In the genomic region with DNA sequence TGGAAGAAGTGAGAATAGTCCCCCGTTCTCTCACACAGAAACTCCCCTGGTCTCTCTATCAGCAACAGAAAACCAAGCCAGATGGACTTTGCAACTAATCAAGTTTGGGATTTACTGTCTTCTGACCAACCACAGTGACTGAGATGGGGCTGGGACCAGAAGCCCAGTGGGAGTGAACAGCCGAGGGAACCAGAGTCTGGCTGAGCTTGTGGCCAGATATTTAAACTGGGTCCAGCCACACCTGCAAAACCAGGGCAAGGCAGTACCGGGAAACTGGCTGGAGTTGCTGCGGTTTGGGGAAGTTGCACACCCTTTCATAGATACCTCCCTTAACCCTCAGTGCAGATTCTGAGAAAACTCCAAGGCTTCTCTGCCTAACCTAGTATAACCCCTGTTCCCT, we compare ENCODE assay signal across 27 cellular contexts. TPM values are rescaled to one million over a fixed set of nuclear protein-coding genes. Genes with fewer than 3 reads are reported as not detected.
A peak's percentile ranks its signal among the peaks of the same experiment; 100 is the strongest.
DNase-seq lines count a peak whose midpoint lies in the region; ATAC-seq, FAIRE-seq and TF ChIP-seq lines count a peak whose summit lies in the region.
"Had no signal": no experiment of that assay in that cellular context is flagged by ENCODE, and none has a peak within 500 bp of the region (broad histone marks: within the 10 kb centered on the region; RNA-seq: fewer than 3 reads in every experiment).

No MANE protein-coding gene starts in this region.

- H3K27ac Mint-ChIP-seq in T-helper 17 cell, result peak overlapping the region; percentile 89
- no peak overlapping the region for H3K27ac Mint-ChIP-seq in osteocyte (ENCODE audit: unreplicated experiment)

- TF ChIP-seq RAD21 in liver (IDR thresholded peaks at IDR 0.05), result peak; percentile 33 to 44
- TF ChIP-seq RAD21 in HepG2 (CRISPR knock-in tag; IDR thresholded peaks at IDR 0.05), result no peak

- no peak overlapping the region for H2AFZ ChIP-seq in HepG2 (ENCODE audit: low read length)

- intact Hi-C loops in HepG2 (cut with micrococcal nuclease; ENCODE audit: unreplicated experiment), result no loop called here

- peaks cover 1 to 31% (median 7%) of the 10 kb centered on the region in 4 donors for H3K36me3 ChIP-seq in liver (ENCODE audit: control insufficient read depth in 4 of 4, insufficient read depth in 3 of 4, low read depth in 1 of 4, low read length in 3 of 4)
- peaks cover 5 to 23% of the 10 kb centered on the region in 2 experiments; a peak in 4 of 5 replicates for H3K36me3 ChIP-seq in HepG2 (replicated peaks in 1 of 2; ENCODE audit: control insufficient read depth in 1 of 2, insufficient read depth in 2 of 2, low read length in 2 of 2)

- H3K36me3 Mint-ChIP-seq in T-helper 17 cell (ENCODE audit: low read depth) (peaks cover 13% of the 10 kb centered on the region), osteocyte (ENCODE audit: unreplicated experiment) (peaks cover 33% of the 10 kb centered on the region)

- BruUV-seq in HepG2 (replicated peaks; lab: Mats Ljungman, UMichigan), result no TSS peak

- H4K20me1 ChIP-seq in HepG2 (ENCODE audit: insufficient read depth, low read length), result no peaks in the 10 kb centered on the region

- TF ChIP-seq EP300 in HepG2 (IDR thresholded peaks at IDR 0.05; ENCODE audit: low read depth in 2 of 2, low read length in 2 of 2), result no peak
- no peak for TF ChIP-seq EP300 in HepG2 (CRISPR knock-in tag; IDR thresholded peaks at IDR 0.05; ENCODE audit: borderline replicate concordance)

- WGBS in liver, result 24% methylated on average over 4 of the region's 4 CpGs
- 84% methylated on average over 4 of the region's 4 CpGs for WGBS in HepG2 (ENCODE audit: low lambda C conversion rate)

- no peaks in the 10 kb centered on the region for H3K9me3 ChIP-seq in liver (ENCODE audit: control insufficient read depth in 4 of 4, low read length in 3 of 4)
- H3K9me3 ChIP-seq in HepG2 (ENCODE audit: low read length), result no peaks in the 10 kb centered on the region
- no peaks in the 10 kb centered on the region for H3K9me3 ChIP-seq in T-helper 17 cell (ENCODE audit: control insufficient read depth, low read length, poor library complexity, severe bottlenecking)
- H3K9me3 ChIP-seq: ascending aorta, Caco-2, heart right ventricle, thoracic aorta had no signal

- FAIRE-seq in HepG2 (lab: Jason Lieb, UNC), result no peak
- FAIRE-seq: GM12891 had no signal

- DNase-seq in HepG2 (ENCODE audit: low spot score), result no peak
- DNase-seq in T-helper 17 cell, result no peak
- peak; percentile 79 for DNase-seq in left lobe of liver (ENCODE audit: low spot score)
- no peak for DNase-seq in osteocyte (ENCODE audit: extremely low spot score, unreplicated experiment)
- DNase-seq in RKO (ENCODE audit: low spot score), result no peak
- DNase-seq: activated naive CD4-positive, alpha-beta T cell; activated T-cell treated with anti-CD3 and anti-CD28 coated beads for 4 hours; Caco-2; central memory CD4-positive, alpha-beta T cell; DMS79 treated with DMSO at 0.1 percent for 48 hours; dorsolateral prefrontal cortex; heart right ventricle; midbrain; NCI-H1048; NCI-H1930; NCI-H226; NCI-H774; Right ventricle myocardium superior; stimulated activated naive CD4-positive, alpha-beta T cell treated with Interleukin-2 at 50 U/mL for 16 hours had no signal

- no peaks in the 10 kb centered on the region for H3K27me3 Mint-ChIP-seq in T-helper 17 cell
- H3K27me3 Mint-ChIP-seq in osteocyte (ENCODE audit: unreplicated experiment), result no peaks in the 10 kb centered on the region

- in situ Hi-C loops in HepG2 (cut with HindIII; ENCODE audit: extremely low pct_ligation_motif_present, low pct_unique_long_range_greater_than_20kb), result no loop called here

- no peak overlapping the region for H3K4me2 ChIP-seq in HepG2 (ENCODE audit: low read depth, low read length)

- TF ChIP-seq CTCF in liver (IDR thresholded peaks at IDR 0.05; ENCODE audit: low read depth, low read length, missing input control) (no peak), HepG2 (CRISPR knock-in tag; IDR thresholded peaks at IDR 0.05) (no peak), osteocyte (IDR thresholded peaks at IDR 0.05) (no peak)

- CTCF ChIA-PET in HepG2 (lab: Yijun Ruan, JAX; ENCODE audit: low intra/inter-chr PET ratio, low total read pairs), result no interaction called here

- no peak for ATAC-seq in HepG2
- no peak for ATAC-seq in T-helper 17 cell
- peak; percentile 97 for ATAC-seq in left lobe of liver
- ATAC-seq in GM21390 (IDR thresholded peaks at IDR 0.05; ENCODE audit: unreplicated experiment), result no peak

- peaks cover 28% of the 10 kb centered on the region for H3K4me1 Mint-ChIP-seq in T-helper 17 cell
- peaks cover 12% of the 10 kb centered on the region for H3K4me1 Mint-ChIP-seq in osteocyte (ENCODE audit: unreplicated experiment)

- H3K4me3 ChIP-seq in liver (ENCODE audit: low read depth in 1 of 3, low read length in 3 of 3), result no peak overlapping the region
- no peak overlapping the region for H3K4me3 ChIP-seq in HepG2 (replicated peaks in 1 of 3; ENCODE audit: insufficient read depth in 1 of 3, low read depth in 2 of 3, low read length in 3 of 3)
- H3K4me3 ChIP-seq: ascending aorta, dorsolateral prefrontal cortex, heart right ventricle, skin epidermis, thoracic aorta had no signal

- H3K27ac ChIP-seq in liver (ENCODE audit: low read depth in 1 of 2, low read length in 2 of 2) (no peak overlapping the region), HepG2 (ENCODE audit: extremely low read length, insufficient read depth, low read length) (no peak overlapping the region)
- H3K27ac ChIP-seq: ascending aorta, heart right ventricle, skin epidermis, thoracic aorta, VCaP had no signal

- H3K9ac ChIP-seq in liver (ENCODE audit: low read depth in 1 of 2, low read length in 2 of 2) (no peak overlapping the region), HepG2 (ENCODE audit: insufficient read depth, low read depth, low read length) (no peak overlapping the region)

- POLR2A ChIA-PET in HepG2 (lab: Yijun Ruan, JAX), result no interaction called here

- TF ChIP-seq POLR2A in HepG2 (IDR thresholded peaks at IDR 0.05; ENCODE audit: insufficient read depth in 1 of 2, low read depth in 2 of 2, low read length in 2 of 2), result no peak

- H3K27me3 ChIP-seq in liver (ENCODE audit: control insufficient read depth in 4 of 4, insufficient read depth in 4 of 4, low read length in 3 of 4) (no peaks in the 10 kb centered on the region), HepG2 (ENCODE audit: control insufficient read depth in 1 of 2, insufficient read depth in 2 of 2, low read length in 2 of 2) (no peaks in the 10 kb centered on the region)
- H3K27me3 ChIP-seq: ascending aorta, dorsolateral prefrontal cortex, heart right ventricle had no signal

- H3K79me2 ChIP-seq in HepG2 (ENCODE audit: insufficient read depth, low read length), result peaks cover 6% of the 10 kb centered on the region

- H3K9me3 Mint-ChIP-seq in osteocyte (ENCODE audit: unreplicated experiment), result no peaks in the 10 kb centered on the region

- H3K4me1 ChIP-seq in liver (ENCODE audit: control insufficient read depth in 4 of 4, insufficient read depth in 4 of 4, low read length in 3 of 4), result peaks cover 8 to 43% (median 30%) of the 10 kb centered on the region in 4 donors
- peaks cover 15% of the 10 kb centered on the region for H3K4me1 ChIP-seq in HepG2 (ENCODE audit: insufficient read depth, low read length)

- H3K4me3 Mint-ChIP-seq in T-helper 17 cell (no peak overlapping the region), osteocyte (ENCODE audit: unreplicated experiment) (no peak overlapping the region)

RNA-seq across cellular contexts. Expression of a gene that starts 6.0 kb away (rescaled TPM):
- total RNA-seq in liver (100 to 1,000 TPM in 1 of 2 donors, 10 to 100 TPM in 1; 98.9 to 178 TPM), HepG2 (2016; rRNA removed; fragmentation: Illumina TruSeq; extraction: Trizol) (31.5 and 64.6 TPM in 2 replicates), T-helper 17 cell (100 to 1,000 TPM; 428 to 433 TPM), left lobe of liver (261 TPM), osteocyte (141 and 147 TPM in 2 replicates)
- polyA plus RNA-seq in liver (100 to 1,000 TPM; 195 to 253 TPM), HepG2 (2011; rRNA removed) (92.1 and 96.2 TPM in 2 replicates)
- total RNA-seq in HepG2 (2016; cell fraction: cytosol; rRNA removed; fragmentation: Illumina TruSeq; extraction: Trizol; ENCODE audit: low read depth), result 20.3 and 21.6 TPM in 2 replicates
- total RNA-seq in HepG2 (2016; cell fraction: insoluble cytoplasmic fraction; rRNA removed; fragmentation: Illumina TruSeq; extraction: Trizol), result 34.2 and 66.6 TPM in 2 replicates
- 21.6 and 25.7 TPM in 2 replicates for total RNA-seq in HepG2 (2016; cell fraction: membrane; rRNA removed; fragmentation: Illumina TruSeq; extraction: Trizol)
- 76.0 and 84.9 TPM in 2 replicates for total RNA-seq in HepG2 (2016; cell fraction: nucleus; rRNA removed; fragmentation: Illumina TruSeq; extraction: Trizol)
- 77.4 and 78.9 TPM in 2 replicates for polyA plus RNA-seq in HepG2 (2011; cell fraction: cytosol; rRNA removed)
- 175 and 195 TPM in 2 replicates for polyA plus RNA-seq in HepG2 (2011; cell fraction: nucleus; rRNA removed)
- 62.6 and 63.0 TPM in 2 replicates for polyA plus RNA-seq in HepG2 (2012)
- 23.7 and 26.3 TPM in 2 replicates for polyA plus RNA-seq in HepG2 (2016; cell fraction: cytosol; fragmentation: Illumina TruSeq; extraction: Trizol; ENCODE audit: low read depth)
- polyA plus RNA-seq in HepG2 (2016; cell fraction: insoluble cytoplasmic fraction; fragmentation: Illumina TruSeq; extraction: Trizol; ENCODE audit: low read depth), result 46.1 and 48.6 TPM in 2 replicates
- polyA plus RNA-seq in HepG2 (2016; cell fraction: membrane; fragmentation: Illumina TruSeq; extraction: Trizol; ENCODE audit: low read depth), result 24.7 and 25.7 TPM in 2 replicates
- polyA plus RNA-seq in HepG2 (2016; cell fraction: nucleus; fragmentation: Illumina TruSeq; extraction: Trizol; ENCODE audit: insufficient read depth, low read depth), result 199 and 221 TPM in 2 replicates
- 43.6 and 115 TPM in 2 replicates for polyA minus RNA-seq in HepG2 (2011; rRNA and poly(A)+ RNA removed; ENCODE audit: low replicate concordance)
- 25.3 TPM in 2 replicates for polyA minus RNA-seq in HepG2 (2011; cell fraction: cytosol; rRNA and poly(A)+ RNA removed)
- polyA minus RNA-seq in HepG2 (2011; cell fraction: nucleus; rRNA and poly(A)+ RNA removed), result 32.3 and 47.2 TPM in 2 replicates

RNA-seq across cellular contexts. Expression of a gene that starts 15.5 kb away (rescaled TPM):
- total RNA-seq in liver (1 to 10 TPM; 3.0 to 3.9 TPM), HepG2 (2016; rRNA removed; fragmentation: Illumina TruSeq; extraction: Trizol) (7.8 and 7.9 TPM in 2 replicates), T-helper 17 cell (under 1 TPM; 0.77 to 0.86 TPM), left lobe of liver (22.0 TPM), osteocyte (not detected in 2 replicates)
- polyA plus RNA-seq in liver (1 to 10 TPM; 7.0 to 8.6 TPM), HepG2 (2011; rRNA removed) (13.8 and 14.0 TPM in 2 replicates)
- total RNA-seq in HepG2 (2016; cell fraction: cytosol; rRNA removed; fragmentation: Illumina TruSeq; extraction: Trizol; ENCODE audit: low read depth), result 3.6 and 5.1 TPM in 2 replicates
- 6.2 and 7.5 TPM in 2 replicates for total RNA-seq in HepG2 (2016; cell fraction: insoluble cytoplasmic fraction; rRNA removed; fragmentation: Illumina TruSeq; extraction: Trizol)
- 5.7 and 6.4 TPM in 2 replicates for total RNA-seq in HepG2 (2016; cell fraction: membrane; rRNA removed; fragmentation: Illumina TruSeq; extraction: Trizol)
- 7.4 and 8.1 TPM in 2 replicates for total RNA-seq in HepG2 (2016; cell fraction: nucleus; rRNA removed; fragmentation: Illumina TruSeq; extraction: Trizol)
- 15.4 and 16.1 TPM in 2 replicates for polyA plus RNA-seq in HepG2 (2011; cell fraction: cytosol; rRNA removed)
- polyA plus RNA-seq in HepG2 (2011; cell fraction: nucleus; rRNA removed), result 9.9 and 14.3 TPM in 2 replicates
- polyA plus RNA-seq in HepG2 (2012), result 4.0 and 13.4 TPM in 2 replicates
- 2.7 and 4.4 TPM in 2 replicates for polyA plus RNA-seq in HepG2 (2016; cell fraction: cytosol; fragmentation: Illumina TruSeq; extraction: Trizol; ENCODE audit: low read depth)
- 7.7 and 9.4 TPM in 2 replicates for polyA plus RNA-seq in HepG2 (2016; cell fraction: insoluble cytoplasmic fraction; fragmentation: Illumina TruSeq; extraction: Trizol; ENCODE audit: low read depth)
- polyA plus RNA-seq in HepG2 (2016; cell fraction: membrane; fragmentation: Illumina TruSeq; extraction: Trizol; ENCODE audit: low read depth), result 6.6 and 7.0 TPM in 2 replicates
- 8.5 and 10.4 TPM in 2 replicates for polyA plus RNA-seq in HepG2 (2016; cell fraction: nucleus; fragmentation: Illumina TruSeq; extraction: Trizol; ENCODE audit: insufficient read depth, low read depth)
- 7.2 and 31.8 TPM in 2 replicates for polyA minus RNA-seq in HepG2 (2011; rRNA and poly(A)+ RNA removed; ENCODE audit: low replicate concordance)
- polyA minus RNA-seq in HepG2 (2011; cell fraction: cytosol; rRNA and poly(A)+ RNA removed), result 4.9 and 5.5 TPM in 2 replicates
- 6.5 and 9.0 TPM in 2 replicates for polyA minus RNA-seq in HepG2 (2011; cell fraction: nucleus; rRNA and poly(A)+ RNA removed)
- total RNA-seq: HT1080 had no signal

RNA-seq across cellular contexts. Expression of a gene that starts 18.9 kb away (rescaled TPM):
- total RNA-seq in liver (10 to 100 TPM in 1 of 2 donors, 1 to 10 TPM in 1; 4.5 to 11.3 TPM), HepG2 (2016; rRNA removed; fragmentation: Illumina TruSeq; extraction: Trizol) (13.7 and 21.2 TPM in 2 replicates), T-helper 17 cell (10 to 100 TPM; 49.3 to 52.5 TPM), left lobe of liver (8.4 TPM), osteocyte (47.5 and 51.4 TPM in 2 replicates)
- polyA plus RNA-seq in liver (1 to 10 TPM; 3.4 to 3.7 TPM), HepG2 (2011; rRNA removed) (9.0 and 10.2 TPM in 2 replicates)
- total RNA-seq in HepG2 (2016; cell fraction: cytosol; rRNA removed; fragmentation: Illumina TruSeq; extraction: Trizol; ENCODE audit: low read depth), result 2.6 and 5.7 TPM in 2 replicates
- 13.6 and 24.5 TPM in 2 replicates for total RNA-seq in HepG2 (2016; cell fraction: insoluble cytoplasmic fraction; rRNA removed; fragmentation: Illumina TruSeq; extraction: Trizol)
- total RNA-seq in HepG2 (2016; cell fraction: membrane; rRNA removed; fragmentation: Illumina TruSeq; extraction: Trizol), result 6.8 and 7.8 TPM in 2 replicates
- total RNA-seq in HepG2 (2016; cell fraction: nucleus; rRNA removed; fragmentation: Illumina TruSeq; extraction: Trizol), result 18.2 and 18.9 TPM in 2 replicates
- polyA plus RNA-seq in HepG2 (2011; cell fraction: cytosol; rRNA removed), result 5.0 and 6.7 TPM in 2 replicates
- polyA plus RNA-seq in HepG2 (2011; cell fraction: nucleus; rRNA removed), result 17.0 and 18.3 TPM in 2 replicates
- 6.2 and 7.5 TPM in 2 replicates for polyA plus RNA-seq in HepG2 (2012)
- 1.1 and 1.3 TPM in 2 replicates for polyA plus RNA-seq in HepG2 (2016; cell fraction: cytosol; fragmentation: Illumina TruSeq; extraction: Trizol; ENCODE audit: low read depth)
- 15.7 and 18.6 TPM in 2 replicates for polyA plus RNA-seq in HepG2 (2016; cell fraction: insoluble cytoplasmic fraction; fragmentation: Illumina TruSeq; extraction: Trizol; ENCODE audit: low read depth)
- 4.5 and 4.8 TPM in 2 replicates for polyA plus RNA-seq in HepG2 (2016; cell fraction: membrane; fragmentation: Illumina TruSeq; extraction: Trizol; ENCODE audit: low read depth)
- polyA plus RNA-seq in HepG2 (2016; cell fraction: nucleus; fragmentation: Illumina TruSeq; extraction: Trizol; ENCODE audit: insufficient read depth, low read depth), result 28.4 and 33.3 TPM in 2 replicates
- polyA minus RNA-seq in HepG2 (2011; rRNA and poly(A)+ RNA removed; ENCODE audit: low replicate concordance), result 40.0 and 127 TPM in 2 replicates
- polyA minus RNA-seq in HepG2 (2011; cell fraction: cytosol; rRNA and poly(A)+ RNA removed), result 9.3 and 18.6 TPM in 2 replicates
- polyA minus RNA-seq in HepG2 (2011; cell fraction: nucleus; rRNA and poly(A)+ RNA removed), result 23.6 and 23.9 TPM in 2 replicates

RNA-seq across cellular contexts. Expression of a gene that starts 46.7 kb away (rescaled TPM):
- total RNA-seq in liver, result under 1 TPM in 1 of 2 donors, not detected in 1; 0.08 TPM
- under 1 TPM in 1 of 2 donors, not detected in 1; 0.01 TPM for polyA plus RNA-seq in liver
- not detected in 2 replicates for total RNA-seq in HepG2 (2016; rRNA removed; fragmentation: Illumina TruSeq; extraction: Trizol)
- total RNA-seq in HepG2 (2016; cell fraction: cytosol; rRNA removed; fragmentation: Illumina TruSeq; extraction: Trizol; ENCODE audit: low read depth), result not detected in 2 replicates
- total RNA-seq in HepG2 (2016; cell fraction: insoluble cytoplasmic fraction; rRNA removed; fragmentation: Illumina TruSeq; extraction: Trizol), result not detected in 2 replicates
- not detected in 2 replicates for total RNA-seq in HepG2 (2016; cell fraction: membrane; rRNA removed; fragmentation: Illumina TruSeq; extraction: Trizol)
- total RNA-seq in HepG2 (2016; cell fraction: nucleus; rRNA removed; fragmentation: Illumina TruSeq; extraction: Trizol), result not detected in 2 replicates
- polyA plus RNA-seq in HepG2 (2011; rRNA removed), result 0.01 TPM in 1 of 2 replicates, not detected in the other
- polyA plus RNA-seq in HepG2 (2011; cell fraction: cytosol; rRNA removed), result not detected in 2 replicates
- polyA plus RNA-seq in HepG2 (2011; cell fraction: nucleus; rRNA removed), result not detected in 2 replicates
- not detected in 2 replicates for polyA plus RNA-seq in HepG2 (2012)
- polyA plus RNA-seq in HepG2 (2016; cell fraction: cytosol; fragmentation: Illumina TruSeq; extraction: Trizol; ENCODE audit: low read depth), result not detected in 2 replicates
- polyA plus RNA-seq in HepG2 (2016; cell fraction: insoluble cytoplasmic fraction; fragmentation: Illumina TruSeq; extraction: Trizol; ENCODE audit: low read depth), result not detected in 2 replicates
- not detected in 2 replicates for polyA plus RNA-seq in HepG2 (2016; cell fraction: membrane; fragmentation: Illumina TruSeq; extraction: Trizol; ENCODE audit: low read depth)
- not detected in 2 replicates for polyA plus RNA-seq in HepG2 (2016; cell fraction: nucleus; fragmentation: Illumina TruSeq; extraction: Trizol; ENCODE audit: insufficient read depth, low read depth)
- 0.07 TPM in 1 of 2 replicates, not detected in the other for polyA minus RNA-seq in HepG2 (2011; rRNA and poly(A)+ RNA removed; ENCODE audit: low replicate concordance)
- polyA minus RNA-seq in HepG2 (2011; cell fraction: cytosol; rRNA and poly(A)+ RNA removed), result not detected in 2 replicates
- polyA minus RNA-seq in HepG2 (2011; cell fraction: nucleus; rRNA and poly(A)+ RNA removed), result not detected in 2 replicates
- total RNA-seq in T-helper 17 cell, result not detected
- not detected for total RNA-seq in left lobe of liver
- total RNA-seq in osteocyte, result not detected in 2 replicates
- total RNA-seq: ascending aorta, heart right ventricle, HT1080 had no signal

RNA-seq across cellular contexts. Expression of a gene that starts 47.4 kb away (rescaled TPM):
- not detected for total RNA-seq in liver
- not detected for polyA plus RNA-seq in liver
- total RNA-seq in HepG2 (2016; rRNA removed; fragmentation: Illumina TruSeq; extraction: Trizol), result not detected in 2 replicates
- not detected in 2 replicates for total RNA-seq in HepG2 (2016; cell fraction: cytosol; rRNA removed; fragmentation: Illumina TruSeq; extraction: Trizol; ENCODE audit: low read depth)
- total RNA-seq in HepG2 (2016; cell fraction: insoluble cytoplasmic fraction; rRNA removed; fragmentation: Illumina TruSeq; extraction: Trizol), result not detected in 2 replicates
- not detected in 2 replicates for total RNA-seq in HepG2 (2016; cell fraction: membrane; rRNA removed; fragmentation: Illumina TruSeq; extraction: Trizol)
- not detected in 2 replicates for total RNA-seq in HepG2 (2016; cell fraction: nucleus; rRNA removed; fragmentation: Illumina TruSeq; extraction: Trizol)
- not detected in 2 replicates for polyA plus RNA-seq in HepG2 (2011; rRNA removed)
- not detected in 2 replicates for polyA plus RNA-seq in HepG2 (2011; cell fraction: cytosol; rRNA removed)
- polyA plus RNA-seq in HepG2 (2011; cell fraction: nucleus; rRNA removed), result not detected in 2 replicates
- not detected in 2 replicates for polyA plus RNA-seq in HepG2 (2012)
- not detected in 2 replicates for polyA plus RNA-seq in HepG2 (2016; cell fraction: cytosol; fragmentation: Illumina TruSeq; extraction: Trizol; ENCODE audit: low read depth)
- not detected in 2 replicates for polyA plus RNA-seq in HepG2 (2016; cell fraction: insoluble cytoplasmic fraction; fragmentation: Illumina TruSeq; extraction: Trizol; ENCODE audit: low read depth)
- polyA plus RNA-seq in HepG2 (2016; cell fraction: membrane; fragmentation: Illumina TruSeq; extraction: Trizol; ENCODE audit: low read depth), result not detected in 2 replicates
- not detected in 2 replicates for polyA plus RNA-seq in HepG2 (2016; cell fraction: nucleus; fragmentation: Illumina TruSeq; extraction: Trizol; ENCODE audit: insufficient read depth, low read depth)
- polyA minus RNA-seq in HepG2 (2011; rRNA and poly(A)+ RNA removed; ENCODE audit: low replicate concordance), result not detected in 2 replicates
- polyA minus RNA-seq in HepG2 (2011; cell fraction: cytosol; rRNA and poly(A)+ RNA removed), result not detected in 2 replicates
- polyA minus RNA-seq in HepG2 (2011; cell fraction: nucleus; rRNA and poly(A)+ RNA removed), result not detected in 2 replicates
- total RNA-seq in T-helper 17 cell, result not detected
- not detected for total RNA-seq in left lobe of liver
- not detected in 2 replicates for total RNA-seq in osteocyte
- total RNA-seq: ascending aorta, Caco-2, dorsolateral prefrontal cortex, heart right ventricle, HT1080, Right ventricle myocardium superior, thoracic aorta had no signal
- polyA plus RNA-seq: heart right ventricle had no signal
